In genomic region chr10:88095291-88095721, GRCh38 we compare ENCODE assay signal across 18 cellular contexts.
A peak's percentile ranks its signal among the peaks of the same experiment; 100 is the strongest.
DNase-seq lines count a peak whose midpoint lies in the region; ATAC-seq, FAIRE-seq and TF ChIP-seq lines count a peak whose summit lies in the region.
"Had no signal": no experiment of that assay in that cellular context is flagged by ENCODE, and none has a peak within 500 bp of the region (broad histone marks: within the 10 kb centered on the region; RNA-seq: fewer than 3 reads in every experiment).

No MANE protein-coding gene starts in this region.

- H3K27me3 ChIP-seq in adipocyte (replicated peaks; ENCODE audit: control insufficient read depth, insufficient read depth, low read length) (no peaks in the 10 kb centered on the region), pancreas (no peaks in the 10 kb centered on the region)
- H3K27me3 ChIP-seq: BLaER1 treated with 17β-estradiol and CSF1 and Interleukin-3, amounts not matched to agents 10 nM and 100 nM had no signal

- ATAC-seq in pancreas (peak; percentile 32 to 51 (median 36)), HG02884 (IDR thresholded peaks at IDR 0.05; ENCODE audit: unreplicated experiment) (no peak)
- ATAC-seq: activated CD8-positive, alpha-beta T cell treated with anti-CD3 and anti-CD28 coated beads, Interleukin-2, amount 10 ng/mL, durations not matched to agents 7 days and 5 days; activated T-helper 17 cell treated with anti-CD3 and anti-CD28 coated beads, Interleukin-2, amount 50 U/mL, for 72 hours; HCT116; SK-N-SH treated with all-trans-retinoic acid at 6 μM for 48 hours had no signal

- H3K4me1 ChIP-seq in adipocyte (ENCODE audit: control insufficient read depth, insufficient read depth, low read length) (peaks cover 21% of the 10 kb centered on the region), pancreas (peaks cover 4 to 13% (median 4%) of the 10 kb centered on the region in 3 donors)

- intact Hi-C loops in pancreas (cut with DNase I): no loop called here

- H3K4me3 ChIP-seq in adipocyte (ENCODE audit: low read length) (no peak overlapping the region), fibroblast of villous mesenchyme (ENCODE audit: low read depth, low read length) (no peak overlapping the region), pancreas (no peak overlapping the region)
- H3K4me3 ChIP-seq: BLaER1 treated with 17β-estradiol and CSF1 and Interleukin-3, amounts not matched to agents 10 nM and 100 nM; skin epidermis had no signal

- no peak for TF ChIP-seq CTCF in fibroblast of villous mesenchyme (IDR thresholded peaks at IDR 0.05; ENCODE audit: insufficient read depth, low read depth, low read length)
- TF ChIP-seq CTCF in pancreas (IDR thresholded peaks at IDR 0.05): no peak

- H3K9ac ChIP-seq in adipocyte (ENCODE audit: low read length): no peak overlapping the region
- H3K9ac ChIP-seq: BLaER1 treated with 17β-estradiol and CSF1 and Interleukin-3, amounts not matched to agents 10 nM and 100 nM had no signal

- 54 to 55% methylated on average over 4 of the region's 4 CpGs for WGBS in pancreas, 2 donors

- H3K27ac ChIP-seq in pancreas: peak overlapping the region in 1 of 4 donors; percentile 6
- H3K27ac ChIP-seq: BLaER1 treated with 17β-estradiol and CSF1 and Interleukin-3, amounts not matched to agents 10 nM and 100 nM had no signal

- peak; percentile 22 for DNase-seq in ELR (ENCODE audit: low read depth)
- DNase-seq in adipocyte (ENCODE audit: low read depth): peak; percentile 37
- DNase-seq in fibroblast of villous mesenchyme (ENCODE audit: low read depth): peak; percentile 99
- no peak for DNase-seq in pancreas
- DNase-seq in NCI-H1417 (lab: John Stamatoyannopoulos, UW): no peak
- DNase-seq in NCI-H2029 treated with DMSO at 0.1 percent for 48 hours (lab: John Stamatoyannopoulos, UW): no peak
- DNase-seq in stimulated activated CD4-positive, alpha-beta T cell treated with anti-CD3 and anti-CD28 coated beads, Interleukin-4, amount 100 ng/mL, for 24 hours: no peak
- DNase-seq: activated CD8-positive, alpha-beta T cell treated with anti-CD3 and anti-CD28 coated beads, Interleukin-2, amount 10 ng/mL, durations not matched to agents 7 days and 5 days; DMS53; KG1; NCI-H146; stimulated activated naive CD4-positive, alpha-beta T cell had no signal

- H3K36me3 ChIP-seq in adipocyte (ENCODE audit: control insufficient read depth, insufficient read depth, low read length, severe bottlenecking): no peaks in the 10 kb centered on the region
- no peaks in the 10 kb centered on the region for H3K36me3 ChIP-seq in pancreas
- H3K36me3 ChIP-seq: BLaER1 treated with 17β-estradiol and CSF1 and Interleukin-3, amounts not matched to agents 10 nM and 100 nM had no signal

- H3K9me3 ChIP-seq in adipocyte (ENCODE audit: control insufficient read depth, low read length) (no peaks in the 10 kb centered on the region), pancreas (no peaks in the 10 kb centered on the region)

- FAIRE-seq in pancreas (lab: Jason Lieb, UNC): no peak

Comparison
In these comparisons a context has a peak if more than half of its experiments do, and no peak if none do; other contexts are left out.
1. DNase-seq: peak in ELR (single experiment), adipocyte (single experiment) and fibroblast of villous mesenchyme (single experiment); none in pancreas (0 of 6), NCI-H1417 (0 of 3), NCI-H2029 treated with DMSO at 0.1 percent for 48 hours (single experiment) and stimulated activated CD4-positive, alpha-beta T cell treated with anti-CD3 and anti-CD28 coated beads, Interleukin-4, amount 100 ng/mL, for 24 hours (single experiment).